In the genomic region with DNA sequence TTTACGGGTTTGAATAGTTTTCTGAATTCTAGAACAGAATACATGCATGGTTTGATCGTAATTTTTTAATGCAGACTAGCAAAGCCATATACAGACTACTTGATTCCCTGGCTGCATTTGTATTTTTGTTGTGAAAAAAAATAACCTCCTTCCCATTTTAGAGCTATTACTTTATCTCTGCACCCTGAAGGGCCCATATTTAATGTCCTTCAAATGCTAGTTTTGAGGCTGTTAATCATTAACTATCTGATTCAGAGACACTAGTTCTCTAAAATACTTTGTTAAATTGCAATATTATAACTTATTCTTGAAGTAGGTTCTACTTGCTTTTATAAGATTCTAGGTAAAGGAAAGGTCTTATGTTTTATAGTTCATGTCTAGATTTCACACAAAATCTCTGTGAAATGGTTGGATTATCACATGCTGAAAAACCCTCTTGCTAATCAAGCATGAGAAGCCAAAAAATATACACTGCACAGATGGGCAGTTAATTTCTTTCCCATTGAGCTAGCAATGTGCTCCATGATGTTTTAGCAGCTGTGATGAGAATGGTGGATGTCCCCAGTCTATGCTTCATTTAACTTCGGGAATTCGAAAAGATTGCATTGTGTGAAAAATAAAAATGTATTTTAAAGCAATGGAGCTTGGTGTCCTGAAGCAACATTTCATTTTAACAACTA, we compare ENCODE assay signal across 22 cellular contexts.
DNase-seq lines count a peak whose midpoint lies in the region; ATAC-seq and TF ChIP-seq lines count a peak whose summit lies in the region.
"Had no signal": no experiment of that assay in that cellular context is flagged by ENCODE, and none has a peak within 500 bp of the region (broad histone marks: within the 10 kb centered on the region; RNA-seq: fewer than 3 reads in every experiment).

No MANE protein-coding gene starts in this region.

- no peaks in the 10 kb centered on the region for H3K79me2 ChIP-seq in OCI-LY3 (ENCODE audit: low read length)

- H3K36me3 ChIP-seq in OCI-LY3 (replicated peaks; ENCODE audit: low read depth, low read length): no peaks in the 10 kb centered on the region

- no peak for TF ChIP-seq CTCF in OCI-LY3 (IDR thresholded peaks at IDR 0.05; ENCODE audit: low read depth, low read length)
- no peak for TF ChIP-seq CTCF in foreskin fibroblast (IDR thresholded peaks at IDR 0.05; ENCODE audit: low read depth, low read length)

- no peak overlapping the region for H2AFZ ChIP-seq in OCI-LY3 (ENCODE audit: low read depth, low read length)
- H2AFZ ChIP-seq: PC-9 had no signal

- peak; percentile 8 to 45 for DNase-seq in NCI-H524 (lab: John Stamatoyannopoulos, UW)
- DNase-seq in NCI-H524 treated with DMSO at 0.1 percent for 48 hours (lab: John Stamatoyannopoulos, UW): no peak
- DNase-seq in NCI-H1694 (lab: John Stamatoyannopoulos, UW): peak; percentile 13
- peak; percentile 4 for DNase-seq in pons (ENCODE audit: low spot score)
- DNase-seq in left cardiac atrium: no peak
- DNase-seq in foreskin fibroblast: no peak
- DNase-seq: CD8-positive, alpha-beta memory T cell; DMS79; EL; GF-D8; HCEC 1CT; NCI-H1105 treated with DMSO at 0.1 percent for 48 hours; NCI-H146; NCI-H2029 treated with DMSO at 0.1 percent for 48 hours; NCI-H226; NK-92 treated with Interleukin-12 subunit alpha and Interleukin-12 subunit beta, amount 100 ng/mL, for 24 hours; PC-9; T-helper 1 cell had no signal

- H3K27ac ChIP-seq in OCI-LY3 (ENCODE audit: low read length): peak overlapping the region; percentile 9; the same call in 1 of the 2 replicates
- H3K27ac ChIP-seq: PC-9 had no signal

- no peaks in the 10 kb centered on the region for H3K9me3 ChIP-seq in OCI-LY3 (ENCODE audit: insufficient read depth, low read length)

- intact Hi-C loops in left cardiac atrium (cut with DNase I): no loop called here

- H3K4me3 ChIP-seq in OCI-LY3 (ENCODE audit: low read length) (no peak overlapping the region), foreskin fibroblast (ENCODE audit: low read depth in 1 of 2, low read length in 2 of 2) (no peak overlapping the region)
- H3K4me3 ChIP-seq: K562, PC-9 had no signal

- no peaks in the 10 kb centered on the region for H3K27me3 ChIP-seq in OCI-LY3 (ENCODE audit: low read depth, low read length)

- peak overlapping the region; percentile 36 for H3K4me2 ChIP-seq in OCI-LY3 (ENCODE audit: low read length)
- H3K4me2 ChIP-seq: PC-9 had no signal

- peaks cover 18% of the 10 kb centered on the region for H3K4me1 ChIP-seq in OCI-LY3 (ENCODE audit: low read length)

- no peak overlapping the region for H3K9ac ChIP-seq in OCI-LY3 (ENCODE audit: low read length)

- H4K20me1 ChIP-seq in OCI-LY3 (ENCODE audit: insufficient read depth, low read length): no peaks in the 10 kb centered on the region

- ATAC-seq in GM21381 (IDR thresholded peaks at IDR 0.05; ENCODE audit: unreplicated experiment): no peak
- no peak for ATAC-seq in left cardiac atrium
- ATAC-seq: K562, Right ventricle myocardium inferior had no signal

Comparison
In these comparisons a context has a peak if more than half of its experiments do, and no peak if none do; other contexts are left out.
1. DNase-seq: peak in NCI-H524 (2 of 2), NCI-H1694 (single experiment) and pons (single experiment); none in NCI-H524 treated with DMSO at 0.1 percent for 48 hours (single experiment), left cardiac atrium (single experiment) and foreskin fibroblast (0 of 2).